11 cellular contexts compared by ENCODE assay signal in genomic region chr10:28569506-28570159, GRCh38. TPM values are rescaled to one million over a fixed set of nuclear protein-coding genes. Genes with fewer than 3 reads are reported as not detected.
DNase-seq lines count a peak whose midpoint lies in the region; ATAC-seq and TF ChIP-seq lines count a peak whose summit lies in the region.
"Had no signal": no experiment of that assay in that cellular context is flagged by ENCODE, and none has a peak within 500 bp of the region (broad histone marks: within the 10 kb centered on the region; RNA-seq: fewer than 3 reads in every experiment).

No MANE protein-coding gene starts in this region.

- no peak for TF ChIP-seq CTCF in neutrophil (IDR thresholded peaks at IDR 0.05)

- intact Hi-C loops in aorta (cut with DNase I), result no loop called here

- peak overlapping the region; percentile 16 for H3K27ac ChIP-seq in neutrophil
- H3K27ac ChIP-seq in aorta (ENCODE audit: low read depth in 1 of 2, low read length in 2 of 2), result no peak overlapping the region

- H3K4me1 ChIP-seq in neutrophil (ENCODE audit: control insufficient read depth in 1 of 2, insufficient read depth in 1 of 2, low read depth in 1 of 2, low read length in 1 of 2), result peaks cover 0 to 6% of the 10 kb centered on the region in 2 experiments
- peaks cover 0 to 2% of the 10 kb centered on the region in 2 donors for H3K4me1 ChIP-seq in aorta (ENCODE audit: control insufficient read depth in 1 of 2, insufficient read depth in 2 of 2, low read length in 2 of 2)

- peak; percentile 45 for ATAC-seq in effector memory CD8-positive, alpha-beta T cell (replicated peaks)
- ATAC-seq in GM18858 (IDR thresholded peaks at IDR 0.05; ENCODE audit: unreplicated experiment), result no peak
- no peak for ATAC-seq in aorta (ENCODE audit: low FRiP score)

- peak overlapping the region; percentile 1 to 4 for H3K4me3 Mint-ChIP-seq in effector memory CD8-positive, alpha-beta T cell

- H3K9me3 ChIP-seq in neutrophil, result no peaks in the 10 kb centered on the region
- H3K9me3 ChIP-seq in aorta (ENCODE audit: control insufficient read depth, low read length), result no peaks in the 10 kb centered on the region

- H3K36me3 Mint-ChIP-seq in effector memory CD8-positive, alpha-beta T cell (ENCODE audit: insufficient read depth), result peaks cover 55% of the 10 kb centered on the region

- peaks cover 48 to 78% of the 10 kb centered on the region in 2 donors for H3K4me1 Mint-ChIP-seq in effector memory CD8-positive, alpha-beta T cell (ENCODE audit: low read depth in 2 of 2)

- H3K4me3 ChIP-seq in neutrophil (ENCODE audit: low read depth in 1 of 2, low read length in 1 of 2), result no peak overlapping the region
- no peak overlapping the region for H3K4me3 ChIP-seq in aorta (ENCODE audit: low read length in 2 of 2)

- DNase-seq in DMS53 (lab: John Stamatoyannopoulos, UW) (peak; percentile 52), DMS53 treated with DMSO at 0.1 percent for 48 hours (lab: John Stamatoyannopoulos, UW; ENCODE audit: unreplicated experiment) (no peak), OCI-M1 (lab: John Stamatoyannopoulos, UW) (peak; percentile 48), aorta (no peak), SHP77 treated with DMSO at 0.1 percent for 48 hours (lab: John Stamatoyannopoulos, UW) (no peak)
- DNase-seq in effector memory CD8-positive, alpha-beta T cell, result no peak
- DNase-seq: 8988T; activated effector memory CD4-positive, alpha-beta T cell treated with anti-CD3 and anti-CD28 coated beads, Interleukin-2, amount 50 U/mL, for 16 hours; NCI-H1105 treated with DMSO at 0.1 percent for 48 hours had no signal

- peak overlapping the region in 1 of 2 donors; percentile 0 for H3K27ac Mint-ChIP-seq in effector memory CD8-positive, alpha-beta T cell

- no peaks in the 10 kb centered on the region for H3K27me3 Mint-ChIP-seq in effector memory CD8-positive, alpha-beta T cell

- no peaks in the 10 kb centered on the region for H3K9me3 Mint-ChIP-seq in effector memory CD8-positive, alpha-beta T cell

- 32 to 58% methylated on average over 3 of the region's 3 CpGs for WGBS in aorta, 2 donors

- H3K36me3 ChIP-seq in neutrophil (peaks cover 30% of the 10 kb centered on the region), aorta (ENCODE audit: control insufficient read depth in 1 of 2, insufficient read depth in 2 of 2, low read length in 1 of 2) (no peaks in the 10 kb centered on the region)

- H3K27me3 ChIP-seq in neutrophil, result no peaks in the 10 kb centered on the region
- H3K27me3 ChIP-seq in aorta (ENCODE audit: control insufficient read depth in 1 of 2, insufficient read depth in 2 of 2, low read length in 1 of 2), result no peaks in the 10 kb centered on the region

RNA-seq across cellular contexts. Expression of gene WAC, which starts 36.7 kb away (rescaled TPM):
- 100 to 1,000 TPM; 121 to 149 TPM for total RNA-seq in aorta
- polyA plus RNA-seq in aorta, result 10 to 100 TPM; 53.7 to 59.4 TPM

Comparison
In these comparisons a context has a peak if more than half of its experiments do, and no peak if none do; other contexts are left out.
1. DNase-seq: peak in DMS53 (single experiment) and OCI-M1 (single experiment); none in DMS53 treated with DMSO at 0.1 percent for 48 hours (single experiment), effector memory CD8-positive, alpha-beta T cell (0 of 3), aorta (0 of 2) and SHP77 treated with DMSO at 0.1 percent for 48 hours (single experiment).